In the genomic region with DNA sequence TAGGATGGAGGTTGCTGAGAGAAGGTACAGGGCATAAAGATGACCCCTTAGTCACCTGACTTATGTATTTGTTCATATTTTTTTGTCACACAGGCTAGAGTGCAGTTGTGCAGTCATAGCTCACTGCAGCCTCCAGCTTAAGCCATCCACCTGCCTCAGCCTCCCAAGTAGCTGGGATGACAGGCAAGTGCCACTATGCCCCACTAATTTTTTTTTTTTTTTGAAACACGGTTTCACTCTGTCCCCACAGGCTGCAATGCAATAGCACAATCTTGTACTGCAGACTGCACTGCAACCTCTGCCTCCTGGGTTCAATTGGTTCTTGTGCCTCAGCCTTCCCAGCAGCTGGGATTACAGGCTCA, we compare ENCODE assay signal across 3 cellular contexts.
TF ChIP-seq lines count a peak whose summit lies in the region.

No MANE protein-coding gene starts in this region.

TF ChIP-seq in SK-N-SH, 30 proteins besides CTCF, POLR2A, EP300 and RAD21 (continues in another document):
- TF ChIP-seq NFIC (IDR thresholded peaks at IDR 0.05; ENCODE audit: borderline replicate concordance) = no peak
- TF ChIP-seq SIN3A (IDR thresholded peaks at IDR 0.05; ENCODE audit: borderline replicate concordance, low read depth, low read length) = no peak
- TF ChIP-seq, protein P1, sequence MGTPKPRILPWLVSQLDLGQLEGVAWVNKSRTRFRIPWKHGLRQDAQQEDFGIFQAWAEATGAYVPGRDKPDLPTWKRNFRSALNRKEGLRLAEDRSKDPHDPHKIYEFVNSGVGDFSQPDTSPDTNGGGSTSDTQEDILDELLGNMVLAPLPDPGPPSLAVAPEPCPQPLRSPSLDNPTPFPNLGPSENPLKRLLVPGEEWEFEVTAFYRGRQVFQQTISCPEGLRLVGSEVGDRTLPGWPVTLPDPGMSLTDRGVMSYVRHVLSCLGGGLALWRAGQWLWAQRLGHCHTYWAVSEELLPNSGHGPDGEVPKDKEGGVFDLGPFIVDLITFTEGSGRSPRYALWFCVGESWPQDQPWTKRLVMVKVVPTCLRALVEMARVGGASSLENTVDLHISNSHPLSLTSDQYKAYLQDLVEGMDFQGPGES (IDR thresholded peaks at IDR 0.05; ENCODE audit: low read depth, low read length) = no peak
- no peak for TF ChIP-seq FOXJ3 (CRISPR knock-in tag; IDR thresholded peaks at IDR 0.05)
- TF ChIP-seq RXRA (IDR thresholded peaks at IDR 0.05; ENCODE audit: borderline replicate concordance, low read depth) = no peak
- TF ChIP-seq NRF1 (IDR thresholded peaks at IDR 0.05; ENCODE audit: low read depth, low read length) = no peak
- no peak for TF ChIP-seq EZH2phosphoT487 (IDR thresholded peaks at IDR 0.05; ENCODE audit: borderline replicate concordance, low read depth)
- TF ChIP-seq, protein P2, sequence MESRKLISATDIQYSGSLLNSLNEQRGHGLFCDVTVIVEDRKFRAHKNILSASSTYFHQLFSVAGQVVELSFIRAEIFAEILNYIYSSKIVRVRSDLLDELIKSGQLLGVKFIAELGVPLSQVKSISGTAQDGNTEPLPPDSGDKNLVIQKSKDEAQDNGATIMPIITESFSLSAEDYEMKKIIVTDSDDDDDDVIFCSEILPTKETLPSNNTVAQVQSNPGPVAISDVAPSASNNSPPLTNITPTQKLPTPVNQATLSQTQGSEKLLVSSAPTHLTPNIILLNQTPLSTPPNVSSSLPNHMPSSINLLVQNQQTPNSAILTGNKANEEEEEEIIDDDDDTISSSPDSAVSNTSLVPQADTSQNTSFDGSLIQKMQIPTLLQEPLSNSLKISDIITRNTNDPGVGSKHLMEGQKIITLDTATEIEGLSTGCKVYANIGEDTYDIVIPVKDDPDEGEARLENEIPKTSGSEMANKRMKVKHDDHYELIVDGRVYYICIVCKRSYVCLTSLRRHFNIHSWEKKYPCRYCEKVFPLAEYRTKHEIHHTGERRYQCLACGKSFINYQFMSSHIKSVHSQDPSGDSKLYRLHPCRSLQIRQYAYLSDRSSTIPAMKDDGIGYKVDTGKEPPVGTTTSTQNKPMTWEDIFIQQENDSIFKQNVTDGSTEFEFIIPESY (IDR thresholded peaks at IDR 0.05; ENCODE audit: borderline replicate concordance, low read depth) = no peak
- TF ChIP-seq, protein P3, sequence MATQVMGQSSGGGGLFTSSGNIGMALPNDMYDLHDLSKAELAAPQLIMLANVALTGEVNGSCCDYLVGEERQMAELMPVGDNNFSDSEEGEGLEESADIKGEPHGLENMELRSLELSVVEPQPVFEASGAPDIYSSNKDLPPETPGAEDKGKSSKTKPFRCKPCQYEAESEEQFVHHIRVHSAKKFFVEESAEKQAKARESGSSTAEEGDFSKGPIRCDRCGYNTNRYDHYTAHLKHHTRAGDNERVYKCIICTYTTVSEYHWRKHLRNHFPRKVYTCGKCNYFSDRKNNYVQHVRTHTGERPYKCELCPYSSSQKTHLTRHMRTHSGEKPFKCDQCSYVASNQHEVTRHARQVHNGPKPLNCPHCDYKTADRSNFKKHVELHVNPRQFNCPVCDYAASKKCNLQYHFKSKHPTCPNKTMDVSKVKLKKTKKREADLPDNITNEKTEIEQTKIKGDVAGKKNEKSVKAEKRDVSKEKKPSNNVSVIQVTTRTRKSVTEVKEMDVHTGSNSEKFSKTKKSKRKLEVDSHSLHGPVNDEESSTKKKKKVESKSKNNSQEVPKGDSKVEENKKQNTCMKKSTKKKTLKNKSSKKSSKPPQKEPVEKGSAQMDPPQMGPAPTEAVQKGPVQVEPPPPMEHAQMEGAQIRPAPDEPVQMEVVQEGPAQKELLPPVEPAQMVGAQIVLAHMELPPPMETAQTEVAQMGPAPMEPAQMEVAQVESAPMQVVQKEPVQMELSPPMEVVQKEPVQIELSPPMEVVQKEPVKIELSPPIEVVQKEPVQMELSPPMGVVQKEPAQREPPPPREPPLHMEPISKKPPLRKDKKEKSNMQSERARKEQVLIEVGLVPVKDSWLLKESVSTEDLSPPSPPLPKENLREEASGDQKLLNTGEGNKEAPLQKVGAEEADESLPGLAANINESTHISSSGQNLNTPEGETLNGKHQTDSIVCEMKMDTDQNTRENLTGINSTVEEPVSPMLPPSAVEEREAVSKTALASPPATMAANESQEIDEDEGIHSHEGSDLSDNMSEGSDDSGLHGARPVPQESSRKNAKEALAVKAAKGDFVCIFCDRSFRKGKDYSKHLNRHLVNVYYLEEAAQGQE (IDR thresholded peaks at IDR 0.05; ENCODE audit: low read depth, low read length) = no peak
- TF ChIP-seq TCF12 (IDR thresholded peaks at IDR 0.05) = no peak
- no peak for TF ChIP-seq RCOR1 (IDR thresholded peaks at IDR 0.05; ENCODE audit: low read length)

TF ChIP-seq in SK-N-SH treated with all-trans-retinoic acid at 6 μM for 48 hours, 23 proteins besides CTCF, POLR2A, EP300 and RAD21:
- TF ChIP-seq ZNF8 (CRISPR knock-in tag; IDR thresholded peaks at IDR 0.05) (no peak), TOX (CRISPR knock-in tag; IDR thresholded peaks at IDR 0.05; ENCODE audit: borderline replicate concordance) (no peak), ZC3H10 (CRISPR knock-in tag; IDR thresholded peaks at IDR 0.05) (no peak), ZNF565 (CRISPR knock-in tag; conservative IDR thresholded peaks at IDR 0.05; ENCODE audit: low read depth) (no peak), ISL1 (CRISPR knock-in tag; IDR thresholded peaks at IDR 0.05) (no peak), ZNF70 (CRISPR knock-in tag; IDR thresholded peaks at IDR 0.05) (no peak), ESRRG (CRISPR knock-in tag; IDR thresholded peaks at IDR 0.05) (no peak), SNAI2 (CRISPR knock-in tag; IDR thresholded peaks at IDR 0.05) (no peak), OSR1 (CRISPR knock-in tag; IDR thresholded peaks at IDR 0.05) (no peak), GLIS3 (CRISPR knock-in tag; IDR thresholded peaks at IDR 0.05) (no peak), RARB (CRISPR knock-in tag; IDR thresholded peaks at IDR 0.05) (no peak), BACH2 (CRISPR knock-in tag; IDR thresholded peaks at IDR 0.05; ENCODE audit: borderline replicate concordance) (no peak)
- TF ChIP-seq, protein P4, sequence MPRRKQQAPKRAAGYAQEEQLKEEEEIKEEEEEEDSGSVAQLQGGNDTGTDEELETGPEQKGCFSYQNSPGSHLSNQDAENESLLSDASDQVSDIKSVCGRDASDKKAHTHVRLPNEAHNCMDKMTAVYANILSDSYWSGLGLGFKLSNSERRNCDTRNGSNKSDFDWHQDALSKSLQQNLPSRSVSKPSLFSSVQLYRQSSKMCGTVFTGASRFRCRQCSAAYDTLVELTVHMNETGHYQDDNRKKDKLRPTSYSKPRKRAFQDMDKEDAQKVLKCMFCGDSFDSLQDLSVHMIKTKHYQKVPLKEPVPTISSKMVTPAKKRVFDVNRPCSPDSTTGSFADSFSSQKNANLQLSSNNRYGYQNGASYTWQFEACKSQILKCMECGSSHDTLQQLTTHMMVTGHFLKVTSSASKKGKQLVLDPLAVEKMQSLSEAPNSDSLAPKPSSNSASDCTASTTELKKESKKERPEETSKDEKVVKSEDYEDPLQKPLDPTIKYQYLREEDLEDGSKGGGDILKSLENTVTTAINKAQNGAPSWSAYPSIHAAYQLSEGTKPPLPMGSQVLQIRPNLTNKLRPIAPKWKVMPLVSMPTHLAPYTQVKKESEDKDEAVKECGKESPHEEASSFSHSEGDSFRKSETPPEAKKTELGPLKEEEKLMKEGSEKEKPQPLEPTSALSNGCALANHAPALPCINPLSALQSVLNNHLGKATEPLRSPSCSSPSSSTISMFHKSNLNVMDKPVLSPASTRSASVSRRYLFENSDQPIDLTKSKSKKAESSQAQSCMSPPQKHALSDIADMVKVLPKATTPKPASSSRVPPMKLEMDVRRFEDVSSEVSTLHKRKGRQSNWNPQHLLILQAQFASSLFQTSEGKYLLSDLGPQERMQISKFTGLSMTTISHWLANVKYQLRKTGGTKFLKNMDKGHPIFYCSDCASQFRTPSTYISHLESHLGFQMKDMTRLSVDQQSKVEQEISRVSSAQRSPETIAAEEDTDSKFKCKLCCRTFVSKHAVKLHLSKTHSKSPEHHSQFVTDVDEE (CRISPR knock-in tag; IDR thresholded peaks at IDR 0.05) = no peak
- TF ChIP-seq, protein P5, sequence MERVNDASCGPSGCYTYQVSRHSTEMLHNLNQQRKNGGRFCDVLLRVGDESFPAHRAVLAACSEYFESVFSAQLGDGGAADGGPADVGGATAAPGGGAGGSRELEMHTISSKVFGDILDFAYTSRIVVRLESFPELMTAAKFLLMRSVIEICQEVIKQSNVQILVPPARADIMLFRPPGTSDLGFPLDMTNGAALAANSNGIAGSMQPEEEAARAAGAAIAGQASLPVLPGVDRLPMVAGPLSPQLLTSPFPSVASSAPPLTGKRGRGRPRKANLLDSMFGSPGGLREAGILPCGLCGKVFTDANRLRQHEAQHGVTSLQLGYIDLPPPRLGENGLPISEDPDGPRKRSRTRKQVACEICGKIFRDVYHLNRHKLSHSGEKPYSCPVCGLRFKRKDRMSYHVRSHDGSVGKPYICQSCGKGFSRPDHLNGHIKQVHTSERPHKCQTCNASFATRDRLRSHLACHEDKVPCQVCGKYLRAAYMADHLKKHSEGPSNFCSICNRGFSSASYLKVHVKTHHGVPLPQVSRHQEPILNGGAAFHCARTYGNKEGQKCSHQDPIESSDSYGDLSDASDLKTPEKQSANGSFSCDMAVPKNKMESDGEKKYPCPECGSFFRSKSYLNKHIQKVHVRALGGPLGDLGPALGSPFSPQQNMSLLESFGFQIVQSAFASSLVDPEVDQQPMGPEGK (CRISPR knock-in tag; IDR thresholded peaks at IDR 0.05; ENCODE audit: borderline replicate concordance) = no peak
- TF ChIP-seq, protein P6, sequence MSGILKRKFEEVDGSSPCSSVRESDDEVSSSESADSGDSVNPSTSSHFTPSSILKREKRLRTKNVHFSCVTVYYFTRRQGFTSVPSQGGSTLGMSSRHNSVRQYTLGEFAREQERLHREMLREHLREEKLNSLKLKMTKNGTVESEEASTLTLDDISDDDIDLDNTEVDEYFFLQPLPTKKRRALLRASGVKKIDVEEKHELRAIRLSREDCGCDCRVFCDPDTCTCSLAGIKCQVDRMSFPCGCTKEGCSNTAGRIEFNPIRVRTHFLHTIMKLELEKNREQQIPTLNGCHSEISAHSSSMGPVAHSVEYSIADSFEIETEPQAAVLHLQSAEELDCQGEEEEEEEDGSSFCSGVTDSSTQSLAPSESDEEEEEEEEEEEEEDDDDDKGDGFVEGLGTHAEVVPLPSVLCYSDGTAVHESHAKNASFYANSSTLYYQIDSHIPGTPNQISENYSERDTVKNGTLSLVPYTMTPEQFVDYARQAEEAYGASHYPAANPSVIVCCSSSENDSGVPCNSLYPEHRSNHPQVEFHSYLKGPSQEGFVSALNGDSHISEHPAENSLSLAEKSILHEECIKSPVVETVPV (CRISPR knock-in tag; IDR thresholded peaks at IDR 0.05) = no peak
TF ChIP-seq in SK-N-SH treated with all-trans-retinoic acid at 6 μM for 48 hours: peak in this region for 0.

TF ChIP-seq in H1, 55 proteins besides CTCF, POLR2A, EP300 and RAD21:
- no peak for TF ChIP-seq SIN3A (conservative IDR thresholded peaks at IDR 0.05 in 1 of 2, IDR thresholded peaks at IDR 0.05 in 1 of 2; ENCODE audit: low read depth in 1 of 2, low read length in 2 of 2)
- no peak for TF ChIP-seq KDM5A (IDR thresholded peaks at IDR 0.05; ENCODE audit: low read length)
- TF ChIP-seq EZH2 (IDR thresholded peaks at IDR 0.05; ENCODE audit: low read depth, low read length, severe bottlenecking) = no peak
- no peak for TF ChIP-seq PHF8 (conservative IDR thresholded peaks at IDR 0.05; ENCODE audit: low read depth, low read length)
- TF ChIP-seq POU5F1 (IDR thresholded peaks at IDR 0.05; ENCODE audit: low read depth, low read length) = no peak
- TF ChIP-seq HDAC6 (IDR thresholded peaks at IDR 0.05; ENCODE audit: low read depth, low read length) = no peak
- TF ChIP-seq CEBPB (IDR thresholded peaks at IDR 0.05; ENCODE audit: low read depth, low read length) = no peak
- TF ChIP-seq CBX8 (IDR thresholded peaks at IDR 0.05; ENCODE audit: borderline replicate concordance, low read depth, low read length) = no peak
- no peak for TF ChIP-seq BCL11A (IDR thresholded peaks at IDR 0.05; ENCODE audit: low read depth in 2 of 2, low read length in 2 of 2)
